1 cellular context compared by ENCODE assay signal in the genomic region with DNA sequence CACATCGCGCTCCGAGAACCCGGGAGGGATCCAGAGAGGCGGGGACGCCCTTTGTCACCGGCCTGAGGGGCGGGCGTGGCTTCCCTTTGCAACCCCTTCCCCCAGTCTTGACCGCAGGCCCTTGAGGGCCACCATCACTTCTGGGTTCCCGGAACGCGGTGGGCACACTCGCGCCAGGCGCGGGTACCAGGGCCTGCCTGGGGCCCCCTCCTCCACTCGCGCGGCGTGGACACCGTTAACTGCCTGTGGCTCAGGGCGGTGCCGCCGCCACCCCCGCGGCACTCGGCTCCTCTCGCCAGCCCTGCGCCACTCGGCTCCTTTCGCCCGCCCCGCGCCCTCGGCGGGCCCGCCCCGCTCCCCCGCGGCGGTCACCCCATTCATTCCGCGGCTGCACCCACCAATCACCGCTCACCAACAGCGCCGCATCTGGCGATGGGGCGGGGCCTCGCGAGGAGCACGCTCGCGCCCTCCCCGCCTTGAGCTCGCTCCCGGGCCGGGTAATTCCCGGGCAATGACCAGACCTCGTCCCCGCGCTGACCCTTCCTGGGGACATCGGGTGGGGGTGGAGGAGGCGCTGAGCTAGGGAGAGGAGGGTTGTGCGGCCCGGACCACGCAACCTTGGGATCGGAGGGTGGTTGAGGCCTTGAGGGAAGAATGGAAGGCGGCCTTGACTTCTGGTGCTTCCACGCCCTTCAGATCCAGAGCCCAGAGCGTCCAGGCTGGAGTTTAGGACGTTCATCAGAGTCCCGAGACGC.
TF ChIP-seq lines count a peak whose summit lies in the region.

No MANE protein-coding gene starts in this region.

TF ChIP-seq in K562, 482 proteins besides CTCF, POLR2A, EP300 and RAD21 (continued from another document and continues in another):
- TF ChIP-seq, protein P1, sequence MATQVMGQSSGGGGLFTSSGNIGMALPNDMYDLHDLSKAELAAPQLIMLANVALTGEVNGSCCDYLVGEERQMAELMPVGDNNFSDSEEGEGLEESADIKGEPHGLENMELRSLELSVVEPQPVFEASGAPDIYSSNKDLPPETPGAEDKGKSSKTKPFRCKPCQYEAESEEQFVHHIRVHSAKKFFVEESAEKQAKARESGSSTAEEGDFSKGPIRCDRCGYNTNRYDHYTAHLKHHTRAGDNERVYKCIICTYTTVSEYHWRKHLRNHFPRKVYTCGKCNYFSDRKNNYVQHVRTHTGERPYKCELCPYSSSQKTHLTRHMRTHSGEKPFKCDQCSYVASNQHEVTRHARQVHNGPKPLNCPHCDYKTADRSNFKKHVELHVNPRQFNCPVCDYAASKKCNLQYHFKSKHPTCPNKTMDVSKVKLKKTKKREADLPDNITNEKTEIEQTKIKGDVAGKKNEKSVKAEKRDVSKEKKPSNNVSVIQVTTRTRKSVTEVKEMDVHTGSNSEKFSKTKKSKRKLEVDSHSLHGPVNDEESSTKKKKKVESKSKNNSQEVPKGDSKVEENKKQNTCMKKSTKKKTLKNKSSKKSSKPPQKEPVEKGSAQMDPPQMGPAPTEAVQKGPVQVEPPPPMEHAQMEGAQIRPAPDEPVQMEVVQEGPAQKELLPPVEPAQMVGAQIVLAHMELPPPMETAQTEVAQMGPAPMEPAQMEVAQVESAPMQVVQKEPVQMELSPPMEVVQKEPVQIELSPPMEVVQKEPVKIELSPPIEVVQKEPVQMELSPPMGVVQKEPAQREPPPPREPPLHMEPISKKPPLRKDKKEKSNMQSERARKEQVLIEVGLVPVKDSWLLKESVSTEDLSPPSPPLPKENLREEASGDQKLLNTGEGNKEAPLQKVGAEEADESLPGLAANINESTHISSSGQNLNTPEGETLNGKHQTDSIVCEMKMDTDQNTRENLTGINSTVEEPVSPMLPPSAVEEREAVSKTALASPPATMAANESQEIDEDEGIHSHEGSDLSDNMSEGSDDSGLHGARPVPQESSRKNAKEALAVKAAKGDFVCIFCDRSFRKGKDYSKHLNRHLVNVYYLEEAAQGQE (CRISPR knock-in tag; IDR thresholded peaks at IDR 0.05; ENCODE audit: low read depth), result peak; percentile 72
- 0 out of 2 replicates have a peak, but pooled peaks have one; percentile 22 for TF ChIP-seq GABPA (tag; conservative IDR thresholded peaks at IDR 0.05; ENCODE audit: low read depth)
- peak; percentile 68 for TF ChIP-seq ATF7 (IDR thresholded peaks at IDR 0.05)
- TF ChIP-seq GABPB1 (CRISPR knock-in tag; IDR thresholded peaks at IDR 0.05), result peak; percentile 41
- no peak for TF ChIP-seq SETDB1 (IDR thresholded peaks at IDR 0.05; ENCODE audit: low read length)
- TF ChIP-seq, protein P2, sequence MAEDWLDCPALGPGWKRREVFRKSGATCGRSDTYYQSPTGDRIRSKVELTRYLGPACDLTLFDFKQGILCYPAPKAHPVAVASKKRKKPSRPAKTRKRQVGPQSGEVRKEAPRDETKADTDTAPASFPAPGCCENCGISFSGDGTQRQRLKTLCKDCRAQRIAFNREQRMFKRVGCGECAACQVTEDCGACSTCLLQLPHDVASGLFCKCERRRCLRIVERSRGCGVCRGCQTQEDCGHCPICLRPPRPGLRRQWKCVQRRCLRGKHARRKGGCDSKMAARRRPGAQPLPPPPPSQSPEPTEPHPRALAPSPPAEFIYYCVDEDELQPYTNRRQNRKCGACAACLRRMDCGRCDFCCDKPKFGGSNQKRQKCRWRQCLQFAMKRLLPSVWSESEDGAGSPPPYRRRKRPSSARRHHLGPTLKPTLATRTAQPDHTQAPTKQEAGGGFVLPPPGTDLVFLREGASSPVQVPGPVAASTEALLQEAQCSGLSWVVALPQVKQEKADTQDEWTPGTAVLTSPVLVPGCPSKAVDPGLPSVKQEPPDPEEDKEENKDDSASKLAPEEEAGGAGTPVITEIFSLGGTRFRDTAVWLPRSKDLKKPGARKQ (CRISPR knock-in tag; IDR thresholded peaks at IDR 0.05), result no peak
- TF ChIP-seq NR4A1 (CRISPR knock-in tag; IDR thresholded peaks at IDR 0.05), result peak; percentile 75; the same call in 1 of the 2 replicates
- TF ChIP-seq NR4A1 (tag; IDR thresholded peaks at IDR 0.05), result no peak
- TF ChIP-seq ZNF584 (CRISPR knock-in tag; IDR thresholded peaks at IDR 0.05; ENCODE audit: low read depth), result 0 out of 2 replicates have a peak, but pooled peaks have one; percentile 58
- peak; percentile 88; the same call in 1 of the 2 replicates for TF ChIP-seq CTBP1 (IDR thresholded peaks at IDR 0.05; ENCODE audit: borderline replicate concordance)
- peak; percentile 67; the same call in 1 of the 2 replicates for TF ChIP-seq NCOA6 (IDR thresholded peaks at IDR 0.05)
- TF ChIP-seq MAFG (tag; conservative IDR thresholded peaks at IDR 0.05), result no peak
- peak; percentile 88; the same call in 1 of the 2 replicates for TF ChIP-seq ZNF589 (CRISPR knock-in tag; IDR thresholded peaks at IDR 0.05; ENCODE audit: low read depth)
- TF ChIP-seq RBM22 (IDR thresholded peaks at IDR 0.05; ENCODE audit: low read depth, low read length, poor library complexity, severe bottlenecking), result no peak
- no peak for TF ChIP-seq ZNF253 (CRISPR knock-in tag; conservative IDR thresholded peaks at IDR 0.05)
- TF ChIP-seq, protein P3, sequence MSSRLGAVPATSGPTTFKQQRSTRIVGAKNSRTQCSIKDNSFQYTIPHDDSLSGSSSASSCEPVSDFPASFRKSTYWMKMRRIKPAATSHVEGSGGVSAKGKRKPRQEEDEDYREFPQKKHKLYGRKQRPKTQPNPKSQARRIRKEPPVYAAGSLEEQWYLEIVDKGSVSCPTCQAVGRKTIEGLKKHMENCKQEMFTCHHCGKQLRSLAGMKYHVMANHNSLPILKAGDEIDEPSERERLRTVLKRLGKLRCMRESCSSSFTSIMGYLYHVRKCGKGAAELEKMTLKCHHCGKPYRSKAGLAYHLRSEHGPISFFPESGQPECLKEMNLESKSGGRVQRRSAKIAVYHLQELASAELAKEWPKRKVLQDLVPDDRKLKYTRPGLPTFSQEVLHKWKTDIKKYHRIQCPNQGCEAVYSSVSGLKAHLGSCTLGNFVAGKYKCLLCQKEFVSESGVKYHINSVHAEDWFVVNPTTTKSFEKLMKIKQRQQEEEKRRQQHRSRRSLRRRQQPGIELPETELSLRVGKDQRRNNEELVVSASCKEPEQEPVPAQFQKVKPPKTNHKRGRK (tag; IDR thresholded peaks at IDR 0.05), result no peak
- TF ChIP-seq ETV1 (tag; conservative IDR thresholded peaks at IDR 0.05; ENCODE audit: low read depth), result peak; percentile 43; the same call in 1 of the 2 replicates
- peak; percentile 12 for TF ChIP-seq HCFC1 (IDR thresholded peaks at IDR 0.05; ENCODE audit: low read depth, low read length)
- no peak for TF ChIP-seq ZNF778 (CRISPR knock-in tag; IDR thresholded peaks at IDR 0.05)
- TF ChIP-seq NR2C2 (CRISPR knock-in tag; IDR thresholded peaks at IDR 0.05), result peak; percentile 83; the same call in 1 of the 2 replicates
- TF ChIP-seq NR2C2 (tag; IDR thresholded peaks at IDR 0.05), result peak; percentile 87
- TF ChIP-seq IRF2 (CRISPR knock-in tag; IDR thresholded peaks at IDR 0.05), result no peak
- no peak for TF ChIP-seq COPS2 (conservative IDR thresholded peaks at IDR 0.05)
- TF ChIP-seq NBN (IDR thresholded peaks at IDR 0.05; ENCODE audit: low read depth), result peak; percentile 77; the same call in 1 of the 2 replicates
- TF ChIP-seq ZSCAN29 (IDR thresholded peaks at IDR 0.05), result peak; percentile 55; the same call in 1 of the 2 replicates
- TF ChIP-seq, protein P4, sequence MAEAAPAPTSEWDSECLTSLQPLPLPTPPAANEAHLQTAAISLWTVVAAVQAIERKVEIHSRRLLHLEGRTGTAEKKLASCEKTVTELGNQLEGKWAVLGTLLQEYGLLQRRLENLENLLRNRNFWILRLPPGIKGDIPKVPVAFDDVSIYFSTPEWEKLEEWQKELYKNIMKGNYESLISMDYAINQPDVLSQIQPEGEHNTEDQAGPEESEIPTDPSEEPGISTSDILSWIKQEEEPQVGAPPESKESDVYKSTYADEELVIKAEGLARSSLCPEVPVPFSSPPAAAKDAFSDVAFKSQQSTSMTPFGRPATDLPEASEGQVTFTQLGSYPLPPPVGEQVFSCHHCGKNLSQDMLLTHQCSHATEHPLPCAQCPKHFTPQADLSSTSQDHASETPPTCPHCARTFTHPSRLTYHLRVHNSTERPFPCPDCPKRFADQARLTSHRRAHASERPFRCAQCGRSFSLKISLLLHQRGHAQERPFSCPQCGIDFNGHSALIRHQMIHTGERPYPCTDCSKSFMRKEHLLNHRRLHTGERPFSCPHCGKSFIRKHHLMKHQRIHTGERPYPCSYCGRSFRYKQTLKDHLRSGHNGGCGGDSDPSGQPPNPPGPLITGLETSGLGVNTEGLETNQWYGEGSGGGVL (CRISPR knock-in tag; IDR thresholded peaks at IDR 0.05), result no peak
- TF ChIP-seq PHF21A (IDR thresholded peaks at IDR 0.05; ENCODE audit: borderline replicate concordance, low read depth), result peak; percentile 77; the same call in 1 of the 2 replicates
- 0 out of 2 replicates have a peak, but pooled peaks have one; percentile 34 for TF ChIP-seq SMAD3 (CRISPR knock-in tag; conservative IDR thresholded peaks at IDR 0.05)
- TF ChIP-seq SP2 (IDR thresholded peaks at IDR 0.05; ENCODE audit: extremely low read depth, low read depth, low read length, poor library complexity, severe bottlenecking), result no peak
- peak in 1 of 2 experiments; percentile 42; a peak in 1 of 4 replicates for TF ChIP-seq RCOR1 (IDR thresholded peaks at IDR 0.05; ENCODE audit: borderline replicate concordance in 1 of 2, low read depth in 2 of 2, low read length in 2 of 2)
- TF ChIP-seq, protein P5, sequence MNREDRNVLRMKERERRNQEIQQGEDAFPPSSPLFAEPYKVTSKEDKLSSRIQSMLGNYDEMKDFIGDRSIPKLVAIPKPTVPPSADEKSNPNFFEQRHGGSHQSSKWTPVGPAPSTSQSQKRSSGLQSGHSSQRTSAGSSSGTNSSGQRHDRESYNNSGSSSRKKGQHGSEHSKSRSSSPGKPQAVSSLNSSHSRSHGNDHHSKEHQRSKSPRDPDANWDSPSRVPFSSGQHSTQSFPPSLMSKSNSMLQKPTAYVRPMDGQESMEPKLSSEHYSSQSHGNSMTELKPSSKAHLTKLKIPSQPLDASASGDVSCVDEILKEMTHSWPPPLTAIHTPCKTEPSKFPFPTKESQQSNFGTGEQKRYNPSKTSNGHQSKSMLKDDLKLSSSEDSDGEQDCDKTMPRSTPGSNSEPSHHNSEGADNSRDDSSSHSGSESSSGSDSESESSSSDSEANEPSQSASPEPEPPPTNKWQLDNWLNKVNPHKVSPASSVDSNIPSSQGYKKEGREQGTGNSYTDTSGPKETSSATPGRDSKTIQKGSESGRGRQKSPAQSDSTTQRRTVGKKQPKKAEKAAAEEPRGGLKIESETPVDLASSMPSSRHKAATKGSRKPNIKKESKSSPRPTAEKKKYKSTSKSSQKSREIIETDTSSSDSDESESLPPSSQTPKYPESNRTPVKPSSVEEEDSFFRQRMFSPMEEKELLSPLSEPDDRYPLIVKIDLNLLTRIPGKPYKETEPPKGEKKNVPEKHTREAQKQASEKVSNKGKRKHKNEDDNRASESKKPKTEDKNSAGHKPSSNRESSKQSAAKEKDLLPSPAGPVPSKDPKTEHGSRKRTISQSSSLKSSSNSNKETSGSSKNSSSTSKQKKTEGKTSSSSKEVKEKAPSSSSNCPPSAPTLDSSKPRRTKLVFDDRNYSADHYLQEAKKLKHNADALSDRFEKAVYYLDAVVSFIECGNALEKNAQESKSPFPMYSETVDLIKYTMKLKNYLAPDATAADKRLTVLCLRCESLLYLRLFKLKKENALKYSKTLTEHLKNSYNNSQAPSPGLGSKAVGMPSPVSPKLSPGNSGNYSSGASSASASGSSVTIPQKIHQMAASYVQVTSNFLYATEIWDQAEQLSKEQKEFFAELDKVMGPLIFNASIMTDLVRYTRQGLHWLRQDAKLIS (CRISPR knock-in tag; IDR thresholded peaks at IDR 0.05), result peak; percentile 77
- TF ChIP-seq LCOR (CRISPR knock-in tag; IDR thresholded peaks at IDR 0.05), result peak; percentile 74; the same call in 1 of the 2 replicates
- TF ChIP-seq NFIC (IDR thresholded peaks at IDR 0.05), result peak; percentile 8
- TF ChIP-seq SUPT5H (IDR thresholded peaks at IDR 0.05), result peak; percentile 69
- TF ChIP-seq, protein P6, sequence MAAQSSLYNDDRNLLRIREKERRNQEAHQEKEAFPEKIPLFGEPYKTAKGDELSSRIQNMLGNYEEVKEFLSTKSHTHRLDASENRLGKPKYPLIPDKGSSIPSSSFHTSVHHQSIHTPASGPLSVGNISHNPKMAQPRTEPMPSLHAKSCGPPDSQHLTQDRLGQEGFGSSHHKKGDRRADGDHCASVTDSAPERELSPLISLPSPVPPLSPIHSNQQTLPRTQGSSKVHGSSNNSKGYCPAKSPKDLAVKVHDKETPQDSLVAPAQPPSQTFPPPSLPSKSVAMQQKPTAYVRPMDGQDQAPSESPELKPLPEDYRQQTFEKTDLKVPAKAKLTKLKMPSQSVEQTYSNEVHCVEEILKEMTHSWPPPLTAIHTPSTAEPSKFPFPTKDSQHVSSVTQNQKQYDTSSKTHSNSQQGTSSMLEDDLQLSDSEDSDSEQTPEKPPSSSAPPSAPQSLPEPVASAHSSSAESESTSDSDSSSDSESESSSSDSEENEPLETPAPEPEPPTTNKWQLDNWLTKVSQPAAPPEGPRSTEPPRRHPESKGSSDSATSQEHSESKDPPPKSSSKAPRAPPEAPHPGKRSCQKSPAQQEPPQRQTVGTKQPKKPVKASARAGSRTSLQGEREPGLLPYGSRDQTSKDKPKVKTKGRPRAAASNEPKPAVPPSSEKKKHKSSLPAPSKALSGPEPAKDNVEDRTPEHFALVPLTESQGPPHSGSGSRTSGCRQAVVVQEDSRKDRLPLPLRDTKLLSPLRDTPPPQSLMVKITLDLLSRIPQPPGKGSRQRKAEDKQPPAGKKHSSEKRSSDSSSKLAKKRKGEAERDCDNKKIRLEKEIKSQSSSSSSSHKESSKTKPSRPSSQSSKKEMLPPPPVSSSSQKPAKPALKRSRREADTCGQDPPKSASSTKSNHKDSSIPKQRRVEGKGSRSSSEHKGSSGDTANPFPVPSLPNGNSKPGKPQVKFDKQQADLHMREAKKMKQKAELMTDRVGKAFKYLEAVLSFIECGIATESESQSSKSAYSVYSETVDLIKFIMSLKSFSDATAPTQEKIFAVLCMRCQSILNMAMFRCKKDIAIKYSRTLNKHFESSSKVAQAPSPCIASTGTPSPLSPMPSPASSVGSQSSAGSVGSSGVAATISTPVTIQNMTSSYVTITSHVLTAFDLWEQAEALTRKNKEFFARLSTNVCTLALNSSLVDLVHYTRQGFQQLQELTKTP (IDR thresholded peaks at IDR 0.05; ENCODE audit: low read depth in 1 of 2, partially characterized antibody in 2 of 2), result peak in 1 of 2 experiments; percentile 75
- peak; percentile 98 for TF ChIP-seq RNF2 (IDR thresholded peaks at IDR 0.05)
- peak; percentile 27 for TF ChIP-seq CHD1 (IDR thresholded peaks at IDR 0.05; ENCODE audit: low read length)
- TF ChIP-seq SMC3 (conservative IDR thresholded peaks at IDR 0.05; ENCODE audit: insufficient read depth, low read depth, low read length), result no peak
- TF ChIP-seq CBX5 (IDR thresholded peaks at IDR 0.05; ENCODE audit: borderline replicate concordance, low read depth), result peak; percentile 52; the same call in 1 of the 2 replicates
- TF ChIP-seq ZNF75A (CRISPR knock-in tag; IDR thresholded peaks at IDR 0.05), result no peak
- 0 out of 2 replicates have a peak, but pooled peaks have one; percentile 33 for TF ChIP-seq MEF2A (IDR thresholded peaks at IDR 0.05; ENCODE audit: control insufficient read depth, low read depth, low read length)
- TF ChIP-seq ZSCAN32 (CRISPR knock-in tag; IDR thresholded peaks at IDR 0.05), result 0 out of 2 replicates have a peak, but pooled peaks have one; percentile 67
